In genomic region chr7:85041599-85042216, GRCh38 we compare ENCODE assay signal across 8 cellular contexts.
DNase-seq lines count a peak whose midpoint lies in the region; ATAC-seq, FAIRE-seq and TF ChIP-seq lines count a peak whose summit lies in the region.

No MANE protein-coding gene starts in this region.

- TF ChIP-seq EP300 in K562 (IDR thresholded peaks at IDR 0.05; ENCODE audit: low read length): no peak

- POLR2A ChIA-PET in K562 (lab: Yijun Ruan, JAX): no interaction called here

- no peak overlapping the region for H3K9ac ChIP-seq in K562 (ENCODE audit: insufficient read depth in 1 of 2, low read depth in 2 of 2, low read length in 2 of 2)

- no peak overlapping the region for H2AFZ ChIP-seq in K562 (ENCODE audit: low read depth, low read length)

- no peaks in the 10 kb centered on the region for H3K4me1 ChIP-seq in K562 (replicated peaks in 1 of 2; ENCODE audit: control insufficient read depth in 2 of 2, insufficient read depth in 2 of 2, low read length in 2 of 2)

- no peaks in the 10 kb centered on the region for H3K9me3 ChIP-seq in K562 (replicated peaks; ENCODE audit: control insufficient read depth, insufficient read depth, low read depth, low read length)

- H3K79me2 ChIP-seq in K562 (ENCODE audit: control insufficient read depth, insufficient read depth, low read length): no peaks in the 10 kb centered on the region

- peak; percentile 70 to 84 for TF ChIP-seq RAD21 in K562 (CRISPR knock-in tag; conservative IDR thresholded peaks at IDR 0.05 in 1 of 2, IDR thresholded peaks at IDR 0.05 in 1 of 2)

- intact Hi-C loops in K562 (cut with micrococcal nuclease): loop anchor here (1.0 to 2.0 kb wide), 2 partner anchors 513 to 709 kb away; no protein-coding TSS in a partner anchor

- ATAC-seq in HG03439 (IDR thresholded peaks at IDR 0.05; ENCODE audit: unreplicated experiment): peak; percentile 36
- ATAC-seq in K562: peak; percentile 88
- no peak for ATAC-seq in GM18517 (IDR thresholded peaks at IDR 0.05; ENCODE audit: unreplicated experiment)

- TF ChIP-seq CTCF in AG09319 (IDR thresholded peaks at IDR 0.05; ENCODE audit: low read depth, low read length) (peak; percentile 72), GM12873 (IDR thresholded peaks at IDR 0.05; ENCODE audit: insufficient read depth, low read depth, low read length, missing control alignments) (peak; percentile 69), K562 (IDR thresholded peaks at IDR 0.05 in 2 of 3, conservative IDR thresholded peaks at IDR 0.05 in 1 of 3; ENCODE audit: insufficient read depth in 2 of 3, low read depth in 1 of 3, low read length in 3 of 3) (peak; percentile 47 to 66 (median 65); a peak in 5 of 6 replicates)

- no peaks in the 10 kb centered on the region for H3K36me3 ChIP-seq in K562 (ENCODE audit: control insufficient read depth, insufficient read depth, low read length)

- H3K4me3 ChIP-seq in K562: no peak overlapping the region

- CTCF ChIA-PET in K562 (lab: Yijun Ruan, JAX; ENCODE audit: low intra/inter-chr PET ratio): interaction anchor here (0.6 to 1.2 kb wide), 4 partner anchors 513 to 1864 kb away, joined by 3 to 5 read pairs (median 4); no protein-coding TSS in a partner anchor

- WGBS in K562 (ENCODE audit: insufficient coverage, low coverage, missing lambda C conversion rate): 2% methylated on average over 6 of the region's 6 CpGs

- no peak overlapping the region for H3K4me2 ChIP-seq in K562 (ENCODE audit: insufficient read depth, low read length)

- FAIRE-seq in K562 (lab: Jason Lieb, UNC): peak; percentile 72

- no peaks in the 10 kb centered on the region for H3K27me3 ChIP-seq in K562 (ENCODE audit: control insufficient read depth in 2 of 2, insufficient read depth in 2 of 2, low read length in 2 of 2)

- in situ Hi-C loops in K562 (cut with MboI): loop anchor here (10.0 to 25.0 kb wide), 2 partner anchors 513 to 1421 kb away; no protein-coding TSS in a partner anchor

- H3K9me1 ChIP-seq in K562 (ENCODE audit: control insufficient read depth, insufficient read depth, low read length): no peaks in the 10 kb centered on the region

- BruUV-seq in K562 (replicated peaks; lab: Mats Ljungman, UMichigan): no TSS peak

- DNase-seq in AG09319 (ENCODE audit: extremely low read depth, low read depth) (peak; percentile 41), NCI-H82 treated with DMSO at 0.1 percent for 48 hours (lab: John Stamatoyannopoulos, UW; ENCODE audit: unreplicated experiment) (peak; percentile 37), K562 (ENCODE audit: extremely low read depth in 1 of 4, low spot score in 3 of 4) (peak; percentile 23 to 67 (median 26)), iPS-NIHi7 (ENCODE audit: extremely low spot score) (peak; percentile 54)
- DNase-seq in stimulated activated CD4-positive, alpha-beta T cell treated with anti-CD3 and anti-CD28 coated beads, Interleukin-2, amount 100 ng/mL, for 24 hours: peak; percentile 21 to 35

- H3K27ac ChIP-seq in K562 (ENCODE audit: extremely low read depth, low read depth, low read length): no peak overlapping the region

- no peak for TF ChIP-seq POLR2A in K562 (conservative IDR thresholded peaks at IDR 0.05)

- H4K20me1 ChIP-seq in K562 (replicated peaks; ENCODE audit: control insufficient read depth, insufficient read depth, low read length): no peaks in the 10 kb centered on the region

TF ChIP-seq in K562, 482 proteins besides CTCF, POLR2A, EP300 and RAD21:
- TF ChIP-seq NFYB (IDR thresholded peaks at IDR 0.05; ENCODE audit: extremely low read depth, insufficient read length) (no peak), SMC3 (conservative IDR thresholded peaks at IDR 0.05; ENCODE audit: insufficient read depth, low read depth, low read length) (peak; percentile 47; the same call in 1 of the 2 replicates)
- TF ChIP-seq, protein P1, sequence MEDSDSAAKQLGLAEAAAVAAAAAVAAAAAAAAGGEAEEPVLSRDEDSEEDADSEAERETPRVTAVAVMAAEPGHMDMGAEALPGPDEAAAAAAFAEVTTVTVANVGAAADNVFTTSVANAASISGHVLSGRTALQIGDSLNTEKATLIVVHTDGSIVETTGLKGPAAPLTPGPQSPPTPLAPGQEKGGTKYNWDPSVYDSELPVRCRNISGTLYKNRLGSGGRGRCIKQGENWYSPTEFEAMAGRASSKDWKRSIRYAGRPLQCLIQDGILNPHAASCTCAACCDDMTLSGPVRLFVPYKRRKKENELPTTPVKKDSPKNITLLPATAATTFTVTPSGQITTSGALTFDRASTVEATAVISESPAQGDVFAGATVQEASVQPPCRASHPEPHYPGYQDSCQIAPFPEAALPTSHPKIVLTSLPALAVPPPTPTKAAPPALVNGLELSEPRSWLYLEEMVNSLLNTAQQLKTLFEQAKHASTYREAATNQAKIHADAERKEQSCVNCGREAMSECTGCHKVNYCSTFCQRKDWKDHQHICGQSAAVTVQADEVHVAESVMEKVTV (CRISPR knock-in tag; IDR thresholded peaks at IDR 0.05): peak; percentile 38; the same call in 1 of the 2 replicates
